Comparison of ENCODE assay signal across 6 cellular contexts in the genomic region with DNA sequence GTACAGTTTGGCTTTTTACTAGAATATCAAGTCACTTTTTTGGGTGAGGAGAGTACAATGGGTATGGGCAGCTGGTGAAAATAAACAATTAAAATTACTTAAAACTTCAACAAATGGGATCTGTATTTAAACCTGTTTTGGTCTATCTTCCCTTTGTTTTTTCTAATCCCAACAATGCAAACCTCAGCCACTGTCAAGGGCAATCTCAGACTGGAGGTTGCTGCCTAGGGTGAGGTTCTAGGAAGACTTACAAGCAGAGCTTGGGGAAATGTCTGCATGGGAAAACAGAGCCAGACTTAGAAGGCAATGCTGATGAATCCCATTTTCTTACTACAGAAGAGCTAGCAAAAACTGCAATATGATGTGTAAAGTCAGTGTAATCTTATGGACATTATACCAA.
DNase-seq lines count a peak whose midpoint lies in the region; ATAC-seq and TF ChIP-seq lines count a peak whose summit lies in the region.
"Not testable (repeated sequence)": the region's sequence is repeated elsewhere in the genome, so short reads cannot be mapped to it uniquely, and the experiment has no call there.

No MANE protein-coding gene starts in this region.

- not testable (repeated sequence) for TF ChIP-seq EP300 in esophagus muscularis mucosa (IDR thresholded peaks at IDR 0.05)

- not testable (repeated sequence) for TF ChIP-seq POLR2A in esophagus muscularis mucosa (IDR thresholded peaks at IDR 0.05; ENCODE audit: low read depth)

- not testable (repeated sequence) for H3K9me3 Mint-ChIP-seq in Calu3 (ENCODE audit: low read depth, unreplicated experiment)
- peaks cover 30% of the 10 kb centered on the region for H3K9me3 Mint-ChIP-seq in activated CD4-positive, alpha-beta T cell treated with anti-CD3 and anti-CD28 coated beads, Interleukin-2, amount 10 ng/mL, durations not matched to agents 24 days and 14 days

- H3K4me1 Mint-ChIP-seq in Calu3 (ENCODE audit: low read depth, unreplicated experiment); activated CD4-positive, alpha-beta T cell treated with anti-CD3 and anti-CD28 coated beads, Interleukin-2, amount 10 ng/mL, durations not matched to agents 24 days and 14 days: not testable (repeated sequence)

- H3K4me1 ChIP-seq in Panc1 (ENCODE audit: control insufficient read depth, insufficient read depth, low read length); esophagus muscularis mucosa: not testable (repeated sequence)

- not testable (repeated sequence) for TF ChIP-seq CTCF in Calu3 (IDR thresholded peaks at IDR 0.05; ENCODE audit: unreplicated experiment); Panc1 (IDR thresholded peaks at IDR 0.05); esophagus muscularis mucosa (IDR thresholded peaks at IDR 0.05)

- H3K36me3 Mint-ChIP-seq in Calu3 (ENCODE audit: insufficient read depth, unreplicated experiment), result peaks cover 82% of the 10 kb centered on the region
- not testable (repeated sequence) for H3K36me3 Mint-ChIP-seq in activated CD4-positive, alpha-beta T cell treated with anti-CD3 and anti-CD28 coated beads, Interleukin-2, amount 10 ng/mL, durations not matched to agents 24 days and 14 days (ENCODE audit: low read depth)

- not testable (repeated sequence) for BruUV-seq in Calu3 (replicated peaks; lab: Mats Ljungman, UMichigan); Panc1 (replicated peaks; lab: Mats Ljungman, UMichigan)

- DNase-seq in Calu3, result peak; percentile 11
- peak; percentile 41 for DNase-seq in Daoy (ENCODE audit: low read depth)
- DNase-seq in Panc1 (ENCODE audit: low read depth, low spot score), result peak; percentile 39
- DNase-seq in activated CD4-positive, alpha-beta T cell treated with anti-CD3 and anti-CD28 coated beads, Interleukin-2, amount 10 ng/mL, durations not matched to agents 24 days and 14 days, result peak; percentile 53
- DNase-seq in esophagus muscularis mucosa (ENCODE audit: extremely low spot score), result peak; percentile 91
- DNase-seq in kidney tubule cell (ENCODE audit: low spot score), result peak; percentile 1

- H3K36me3 ChIP-seq in Panc1 (ENCODE audit: control insufficient read depth, insufficient read depth, low read length); esophagus muscularis mucosa: not testable (repeated sequence)

- intact Hi-C loops in Calu3 (cut with micrococcal nuclease; ENCODE audit: unreplicated experiment); Panc1 (cut with micrococcal nuclease; ENCODE audit: unreplicated experiment); activated CD4-positive, alpha-beta T cell treated with anti-CD3 and anti-CD28 coated beads, Interleukin-2, amount 10 ng/mL, durations not matched to agents 24 days and 14 days (cut with micrococcal nuclease); esophagus muscularis mucosa (cut with DNase I): not testable (repeated sequence)

- H3K27me3 Mint-ChIP-seq in Calu3 (ENCODE audit: unreplicated experiment), result peaks cover 76% of the 10 kb centered on the region
- H3K27me3 Mint-ChIP-seq in activated CD4-positive, alpha-beta T cell treated with anti-CD3 and anti-CD28 coated beads, Interleukin-2, amount 10 ng/mL, durations not matched to agents 24 days and 14 days, result not testable (repeated sequence)

- ATAC-seq in Panc1, result not testable (repeated sequence)

- CTCF ChIA-PET in Calu3 (lab: Charles Lee); Panc1 (lab: Charles Lee): not testable (repeated sequence)

- peak overlapping the region; percentile 1 for H3K27ac Mint-ChIP-seq in Calu3 (ENCODE audit: unreplicated experiment)
- H3K27ac Mint-ChIP-seq in activated CD4-positive, alpha-beta T cell treated with anti-CD3 and anti-CD28 coated beads, Interleukin-2, amount 10 ng/mL, durations not matched to agents 24 days and 14 days, result not testable (repeated sequence)

- POLR2A ChIA-PET in Panc1 (lab: Charles Lee), result not testable (repeated sequence)

- not testable (repeated sequence) for H3K4me3 ChIP-seq in Panc1 (ENCODE audit: low read depth in 2 of 2, low read length in 2 of 2); esophagus muscularis mucosa

- in situ Hi-C loops in Panc1 (cut with HindIII; ENCODE audit: low pct_unique_long_range_greater_than_20kb, low sequenced_read_pairs), result not testable (repeated sequence)

- H3K27ac ChIP-seq in Panc1 (ENCODE audit: low read length); esophagus muscularis mucosa (replicated peaks in 1 of 4): not testable (repeated sequence)

- not testable (repeated sequence) for H3K4me3 Mint-ChIP-seq in Calu3 (ENCODE audit: low read depth, unreplicated experiment); activated CD4-positive, alpha-beta T cell treated with anti-CD3 and anti-CD28 coated beads, Interleukin-2, amount 10 ng/mL, durations not matched to agents 24 days and 14 days

- H3K9me3 ChIP-seq in Panc1 (ENCODE audit: control insufficient read depth, insufficient read depth, low read depth, low read length); esophagus muscularis mucosa: not testable (repeated sequence)

- not testable (repeated sequence) for H3K27me3 ChIP-seq in Panc1 (ENCODE audit: control insufficient read depth, insufficient read depth, low read length)
- H3K27me3 ChIP-seq in esophagus muscularis mucosa, result peaks cover 0 to 63% (median 4%) of the 10 kb centered on the region in 4 donors

Comparison
In these comparisons a context has a peak if more than half of its experiments do, and no peak if none do; other contexts are left out.
1. DNase-seq: peak in every context shown above with its lines; median percentile 91 in esophagus muscularis mucosa; 53 in activated CD4-positive, alpha-beta T cell treated with anti-CD3 and anti-CD28 coated beads, Interleukin-2, amount 10 ng/mL, durations not matched to agents 24 days and 14 days; 41 in Daoy; 39 in Panc1; 11 in Calu3; 1 in kidney tubule cell.